1 cellular context compared by ENCODE assay signal in genomic region chr20:37285664-37286374, GRCh38.
A peak's percentile ranks its signal among the peaks of the same experiment; 100 is the strongest.
TF ChIP-seq lines count a peak whose summit lies in the region.

No MANE protein-coding gene starts in this region.

TF ChIP-seq in HepG2, 621 proteins besides CTCF, POLR2A, EP300 and RAD21 (continued from another document and continues in another):
- TF ChIP-seq PREB (CRISPR knock-in tag; IDR thresholded peaks at IDR 0.05) (peak; percentile 60; the same call in 1 of the 2 replicates), ZFYVE20 (CRISPR knock-in tag; IDR thresholded peaks at IDR 0.05; ENCODE audit: borderline replicate concordance, low read depth) (no peak), CAMTA2 (CRISPR knock-in tag; IDR thresholded peaks at IDR 0.05; ENCODE audit: borderline replicate concordance) (no peak), KAT8 (CRISPR knock-in tag; IDR thresholded peaks at IDR 0.05) (0 out of 2 replicates have a peak, but pooled peaks have one; percentile 65), ZIK1 (CRISPR knock-in tag; IDR thresholded peaks at IDR 0.05; ENCODE audit: borderline replicate concordance, low read depth) (no peak), RORA (CRISPR knock-in tag; IDR thresholded peaks at IDR 0.05) (no peak), ZGPAT (CRISPR knock-in tag; IDR thresholded peaks at IDR 0.05) (peak; percentile 87), AKAP8 (CRISPR knock-in tag; IDR thresholded peaks at IDR 0.05) (no peak; the same call in 1 of the 2 replicates), ZNF3 (CRISPR knock-in tag; IDR thresholded peaks at IDR 0.05) (no peak), ZNF839 (CRISPR knock-in tag; IDR thresholded peaks at IDR 0.05; ENCODE audit: borderline replicate concordance) (no peak), THRA (CRISPR knock-in tag; IDR thresholded peaks at IDR 0.05; ENCODE audit: borderline replicate concordance) (peak; percentile 64; the same call in 1 of the 2 replicates), WIZ (CRISPR knock-in tag; IDR thresholded peaks at IDR 0.05) (no peak), IRF9 (CRISPR knock-in tag; IDR thresholded peaks at IDR 0.05; ENCODE audit: borderline replicate concordance) (peak; percentile 58; the same call in 1 of the 2 replicates), ZMAT5 (CRISPR knock-in tag; IDR thresholded peaks at IDR 0.05; ENCODE audit: borderline replicate concordance, low read depth) (no peak), ZNF510 (CRISPR knock-in tag; IDR thresholded peaks at IDR 0.05; ENCODE audit: low read depth) (no peak), NFKBIZ (CRISPR knock-in tag; IDR thresholded peaks at IDR 0.05) (no peak; the same call in 1 of the 2 replicates), BORCS8-MEF2B (CRISPR knock-in tag; IDR thresholded peaks at IDR 0.05) (peak; percentile 65; the same call in 1 of the 2 replicates), DNMT3B (CRISPR knock-in tag; conservative IDR thresholded peaks at IDR 0.05) (no peak), AFF4 (CRISPR knock-in tag; IDR thresholded peaks at IDR 0.05) (no peak), MED8 (CRISPR knock-in tag; IDR thresholded peaks at IDR 0.05; ENCODE audit: insufficient replicate concordance) (no peak), SOX6 (IDR thresholded peaks at IDR 0.05) (no peak), SOX6 (CRISPR knock-in tag; IDR thresholded peaks at IDR 0.05) (peak; percentile 78; the same call in 1 of the 2 replicates), RFXANK (CRISPR knock-in tag; IDR thresholded peaks at IDR 0.05) (no peak), NFAT5 (CRISPR knock-in tag; IDR thresholded peaks at IDR 0.05) (no peak), MZF1 (CRISPR knock-in tag; IDR thresholded peaks at IDR 0.05; ENCODE audit: borderline replicate concordance) (no peak), DMTF1 (CRISPR knock-in tag; IDR thresholded peaks at IDR 0.05) (no peak), REXO4 (CRISPR knock-in tag; IDR thresholded peaks at IDR 0.05; ENCODE audit: borderline replicate concordance) (no peak), MYNN (CRISPR knock-in tag; IDR thresholded peaks at IDR 0.05; ENCODE audit: low read depth) (no peak), TRIM22 (IDR thresholded peaks at IDR 0.05) (no peak), CENPT (CRISPR knock-in tag; IDR thresholded peaks at IDR 0.05; ENCODE audit: low read depth) (no peak), IRF1 (CRISPR knock-in tag; IDR thresholded peaks at IDR 0.05; ENCODE audit: low read depth) (no peak), TCF7 (IDR thresholded peaks at IDR 0.05; ENCODE audit: low read depth) (peak; percentile 77), RFX1 (IDR thresholded peaks at IDR 0.05) (no peak; the same call in 1 of the 2 replicates), ZNF816 (CRISPR knock-in tag; IDR thresholded peaks at IDR 0.05; ENCODE audit: borderline replicate concordance) (no peak), ZNF12 (CRISPR knock-in tag; IDR thresholded peaks at IDR 0.05) (peak; percentile 79; the same call in 1 of the 2 replicates), HES4 (CRISPR knock-in tag; IDR thresholded peaks at IDR 0.05; ENCODE audit: borderline replicate concordance) (no peak; the same call in 1 of the 2 replicates), HIVEP1 (CRISPR knock-in tag; IDR thresholded peaks at IDR 0.05) (no peak), MIER2 (CRISPR knock-in tag; IDR thresholded peaks at IDR 0.05) (no peak), RAD51 (IDR thresholded peaks at IDR 0.05; ENCODE audit: borderline replicate concordance) (no peak), ZNF615 (CRISPR knock-in tag; IDR thresholded peaks at IDR 0.05; ENCODE audit: borderline replicate concordance) (no peak), THYN1 (CRISPR knock-in tag; IDR thresholded peaks at IDR 0.05; ENCODE audit: borderline replicate concordance, low read depth) (no peak), MAF1 (CRISPR knock-in tag; IDR thresholded peaks at IDR 0.05; ENCODE audit: borderline replicate concordance) (no peak), ZNF775 (CRISPR knock-in tag; IDR thresholded peaks at IDR 0.05; ENCODE audit: borderline replicate concordance) (no peak), ZNF253 (CRISPR knock-in tag; IDR thresholded peaks at IDR 0.05; ENCODE audit: borderline replicate concordance) (no peak), ZNF121 (CRISPR knock-in tag; IDR thresholded peaks at IDR 0.05) (peak; percentile 52; the same call in 1 of the 2 replicates), RELA (CRISPR knock-in tag; IDR thresholded peaks at IDR 0.05) (no peak), FOXK1 (CRISPR knock-in tag; IDR thresholded peaks at IDR 0.05; ENCODE audit: borderline replicate concordance, low read depth) (peak; percentile 89)
